15 cellular contexts compared by ENCODE assay signal in genomic region chr20:25629816-25630499, GRCh38. TPM values are rescaled to one million over a fixed set of nuclear protein-coding genes. Genes with fewer than 3 reads are reported as not detected.
A peak's percentile ranks its signal among the peaks of the same experiment; 100 is the strongest.
DNase-seq lines count a peak whose midpoint lies in the region; ATAC-seq and TF ChIP-seq lines count a peak whose summit lies in the region.
"Had no signal": no experiment of that assay in that cellular context is flagged by ENCODE, and none has a peak within 500 bp of the region (broad histone marks: within the 10 kb centered on the region; RNA-seq: fewer than 3 reads in every experiment).

No MANE protein-coding gene starts in this region.

- H2BK5ac ChIP-seq in mesendoderm (ENCODE audit: low read length) (no peak overlapping the region), mesenchymal stem cell (ENCODE audit: low read depth, low read length, poor library complexity, severe bottlenecking) (no peak overlapping the region)

- no peak overlapping the region for H3K4me3 ChIP-seq in mesendoderm (ENCODE audit: low read length)
- H3K4me3 ChIP-seq in body of pancreas: no peak overlapping the region
- H3K4me3 ChIP-seq in mesenchymal stem cell (ENCODE audit: insufficient read depth in 1 of 2, low read depth in 1 of 2, low read length in 2 of 2): no peak overlapping the region
- H3K4me3 ChIP-seq: BLaER1 treated with 17β-estradiol and CSF1 and Interleukin-3, amounts not matched to agents 10 nM and 100 nM had no signal

- H3K9me3 ChIP-seq in body of pancreas: no peaks in the 10 kb centered on the region
- no peaks in the 10 kb centered on the region for H3K9me3 ChIP-seq in mesenchymal stem cell (ENCODE audit: control insufficient read depth, low read length)

- no peak overlapping the region for H3K56ac ChIP-seq in mesendoderm (ENCODE audit: low read length)

- no peak overlapping the region for H3K4me2 ChIP-seq in mesendoderm (ENCODE audit: low read length)
- H3K4me2 ChIP-seq in mesenchymal stem cell (ENCODE audit: low read length, poor library complexity, severe bottlenecking): no peak overlapping the region
- H3K4me2 ChIP-seq: BLaER1 treated with 17β-estradiol and CSF1 and Interleukin-3, amounts not matched to agents 10 nM and 100 nM had no signal

- H2AK5ac ChIP-seq in mesendoderm (ENCODE audit: low read length): peak overlapping the region; percentile 73
- H2AK5ac ChIP-seq in mesenchymal stem cell (ENCODE audit: low read length, severe bottlenecking): no peak overlapping the region

- H3K79me1 ChIP-seq in mesendoderm (ENCODE audit: low read length): no peaks in the 10 kb centered on the region
- peaks cover 4% of the 10 kb centered on the region for H3K79me1 ChIP-seq in mesenchymal stem cell (replicated peaks; ENCODE audit: low read length, poor library complexity, severe bottlenecking)

- no peak overlapping the region for H4K91ac ChIP-seq in mesenchymal stem cell (ENCODE audit: low read length)

- no peaks in the 10 kb centered on the region for H3K79me2 ChIP-seq in mesendoderm (ENCODE audit: control insufficient read depth, insufficient read depth, low read length)

- POLR2A ChIA-PET in activated CD8-positive, alpha-beta T cell treated with anti-CD3 and anti-CD28 coated beads for 36 hours (lab: Charles Lee): no interaction called here
- POLR2A ChIA-PET in activated CD8-positive, alpha-beta T cell treated with anti-CD3 and anti-CD28 coated beads, Interleukin-2, amount 10 ng/mL, durations not matched to agents 7 days and 5 days (lab: Charles Lee): no interaction called here

- H3K36me3 ChIP-seq in mesendoderm (ENCODE audit: control insufficient read depth, insufficient read depth, low read length) (no peaks in the 10 kb centered on the region), body of pancreas (replicated peaks in 1 of 2; ENCODE audit: insufficient read depth in 1 of 2, low read depth in 2 of 2) (no peaks in the 10 kb centered on the region), mesenchymal stem cell (ENCODE audit: control insufficient read depth in 1 of 2, insufficient read depth in 2 of 2, low read depth in 1 of 2, low read length in 2 of 2) (peaks cover 0 to 8% of the 10 kb centered on the region in 2 experiments)

- H4K8ac ChIP-seq in mesendoderm (ENCODE audit: low read depth, low read length) (no peak overlapping the region), mesenchymal stem cell (ENCODE audit: low read length) (no peak overlapping the region)

- H3K27me3 Mint-ChIP-seq in activated CD8-positive, alpha-beta T cell treated with anti-CD3 and anti-CD28 coated beads for 36 hours: no peaks in the 10 kb centered on the region
- no peaks in the 10 kb centered on the region for H3K27me3 Mint-ChIP-seq in activated CD8-positive, alpha-beta T cell treated with anti-CD3 and anti-CD28 coated beads, Interleukin-2, amount 10 ng/mL, durations not matched to agents 7 days and 5 days (ENCODE audit: low read depth)
- H3K27me3 Mint-ChIP-seq in stimulated activated naive CD8-positive, alpha-beta T cell treated with anti-CD3 and anti-CD28 coated beads, Interleukin-15, amount 100 ng/mL, for 72 hours: no peaks in the 10 kb centered on the region
- H3K27me3 Mint-ChIP-seq: CD4-positive, alpha-beta T cell had no signal

- no peak overlapping the region for H3K4me3 Mint-ChIP-seq in activated CD8-positive, alpha-beta T cell treated with anti-CD3 and anti-CD28 coated beads for 36 hours
- H3K4me3 Mint-ChIP-seq in activated CD8-positive, alpha-beta T cell treated with anti-CD3 and anti-CD28 coated beads, Interleukin-2, amount 10 ng/mL, durations not matched to agents 7 days and 5 days: no peak overlapping the region
- no peak overlapping the region for H3K4me3 Mint-ChIP-seq in stimulated activated naive CD8-positive, alpha-beta T cell treated with anti-CD3 and anti-CD28 coated beads, Interleukin-15, amount 100 ng/mL, for 72 hours
- H3K4me3 Mint-ChIP-seq: CD4-positive, alpha-beta T cell had no signal

- H3K4me1 ChIP-seq in mesendoderm (ENCODE audit: control insufficient read depth, low read depth, low read length) (peaks cover 5% of the 10 kb centered on the region), body of pancreas (no peaks in the 10 kb centered on the region), mesenchymal stem cell (ENCODE audit: control insufficient read depth, insufficient read depth, low read depth, low read length) (no peaks in the 10 kb centered on the region)

- intact Hi-C loops in activated CD8-positive, alpha-beta T cell treated with anti-CD3 and anti-CD28 coated beads for 36 hours (cut with micrococcal nuclease): no loop called here
- intact Hi-C loops in body of pancreas (cut with DNase I): loop anchor here (10.0 kb wide), 1 partner anchor 65 kb away; the partner anchor contains the start of gene ZNF337

- no peak overlapping the region for H3K27ac ChIP-seq in mesendoderm (ENCODE audit: low read depth, low read length)
- no peak overlapping the region for H3K27ac ChIP-seq in body of pancreas
- H3K27ac ChIP-seq in mesenchymal stem cell (ENCODE audit: low read length, poor library complexity, severe bottlenecking): no peak overlapping the region
- H3K27ac ChIP-seq: BLaER1 treated with 17β-estradiol and CSF1 and Interleukin-3, amounts not matched to agents 10 nM and 100 nM; HL-60 had no signal

- peaks cover 15% of the 10 kb centered on the region for H3K9me3 Mint-ChIP-seq in activated CD8-positive, alpha-beta T cell treated with anti-CD3 and anti-CD28 coated beads for 36 hours
- peaks cover 30% of the 10 kb centered on the region for H3K9me3 Mint-ChIP-seq in activated CD8-positive, alpha-beta T cell treated with anti-CD3 and anti-CD28 coated beads, Interleukin-2, amount 10 ng/mL, durations not matched to agents 7 days and 5 days (ENCODE audit: insufficient read depth)
- H3K9me3 Mint-ChIP-seq in stimulated activated naive CD8-positive, alpha-beta T cell treated with anti-CD3 and anti-CD28 coated beads, Interleukin-15, amount 100 ng/mL, for 72 hours: peaks cover 10 to 18% of the 10 kb centered on the region in 2 donors

- H3K23ac ChIP-seq in mesendoderm (ENCODE audit: low read length) (no peak overlapping the region), mesenchymal stem cell (ENCODE audit: low read length in 2 of 2) (no peak overlapping the region)

- no peak overlapping the region for H3K9ac ChIP-seq in mesendoderm (ENCODE audit: low read length)
- H3K9ac ChIP-seq in mesenchymal stem cell (ENCODE audit: low read length): no peak overlapping the region
- H3K9ac ChIP-seq: BLaER1 treated with 17β-estradiol and CSF1 and Interleukin-3, amounts not matched to agents 10 nM and 100 nM had no signal

- H3K14ac ChIP-seq in mesenchymal stem cell (ENCODE audit: low read length in 2 of 2): no peak overlapping the region

- no peak for TF ChIP-seq CTCF in activated CD8-positive, alpha-beta T cell treated with anti-CD3 and anti-CD28 coated beads for 36 hours (IDR thresholded peaks at IDR 0.05)
- TF ChIP-seq CTCF in body of pancreas (IDR thresholded peaks at IDR 0.05): no peak

- WGBS in mesendoderm (ENCODE audit: extremely low coverage, insufficient coverage, low lambda C conversion rate): no CpG with 5 or more reads among the region's 8 CpGs
- 83 to 86% methylated on average over 8 of the region's 8 CpGs for WGBS in body of pancreas, 2 donors
- WGBS in mesenchymal stem cell: 96% methylated on average over 6 of the region's 8 CpGs

- DNase-seq in activated CD8-positive, alpha-beta T cell treated with anti-CD3 and anti-CD28 coated beads for 36 hours: no peak
- no peak for DNase-seq in activated CD8-positive, alpha-beta T cell treated with anti-CD3 and anti-CD28 coated beads, Interleukin-2, amount 10 ng/mL, durations not matched to agents 7 days and 5 days
- DNase-seq in ELR (ENCODE audit: low read depth) (peak; percentile 13), mesendoderm (no peak), body of pancreas (no peak), mesenchymal stem cell (no peak)
- DNase-seq in stimulated activated naive CD8-positive, alpha-beta T cell treated with anti-CD3 and anti-CD28 coated beads, Interleukin-15, amount 100 ng/mL, for 72 hours: no peak
- DNase-seq: ACHN; Calu3; CD4-positive, alpha-beta T cell; DMS 273 treated with DMSO at 0.1 percent for 48 hours; GDM1; HCEC 1CT had no signal

- no peak overlapping the region for H4K5ac ChIP-seq in mesendoderm (ENCODE audit: low read length)

- H2AFZ ChIP-seq in mesenchymal stem cell (ENCODE audit: low read depth, low read length): no peak overlapping the region

- CTCF ChIA-PET in activated CD8-positive, alpha-beta T cell treated with anti-CD3 and anti-CD28 coated beads for 36 hours (lab: Charles Lee): no interaction called here
- CTCF ChIA-PET in activated CD8-positive, alpha-beta T cell treated with anti-CD3 and anti-CD28 coated beads, Interleukin-2, amount 10 ng/mL, durations not matched to agents 7 days and 5 days (lab: Charles Lee): no interaction called here

- H2BK15ac ChIP-seq in mesendoderm (replicated peaks; ENCODE audit: low read depth) (no peak overlapping the region), mesenchymal stem cell (ENCODE audit: low read depth, poor library complexity, severe bottlenecking) (no peak overlapping the region)

- no peak overlapping the region for H3K4ac ChIP-seq in mesendoderm (ENCODE audit: low read depth, low read length)
- H3K4ac ChIP-seq in mesenchymal stem cell (ENCODE audit: low read depth in 1 of 2, low read length in 2 of 2): no peak overlapping the region

- H2BK120ac ChIP-seq in mesendoderm (ENCODE audit: low read depth, low read length): no peak overlapping the region
- H2BK120ac ChIP-seq in mesenchymal stem cell (ENCODE audit: low read depth, low read length): no peak overlapping the region

- H3K18ac ChIP-seq in mesendoderm (ENCODE audit: low read length): no peak overlapping the region
- H3K18ac ChIP-seq in mesenchymal stem cell (ENCODE audit: low read depth in 1 of 2, low read length in 2 of 2): no peak overlapping the region

- peaks cover 37% of the 10 kb centered on the region for H3K36me3 Mint-ChIP-seq in activated CD8-positive, alpha-beta T cell treated with anti-CD3 and anti-CD28 coated beads for 36 hours (ENCODE audit: low read depth)
- peaks cover 22% of the 10 kb centered on the region for H3K36me3 Mint-ChIP-seq in activated CD8-positive, alpha-beta T cell treated with anti-CD3 and anti-CD28 coated beads, Interleukin-2, amount 10 ng/mL, durations not matched to agents 7 days and 5 days (ENCODE audit: low read depth)

- TF ChIP-seq POLR2A in body of pancreas (IDR thresholded peaks at IDR 0.05): no peak

- no peak overlapping the region for H2BK12ac ChIP-seq in mesenchymal stem cell (ENCODE audit: low read length in 2 of 2)

- H3K4me1 Mint-ChIP-seq in activated CD8-positive, alpha-beta T cell treated with anti-CD3 and anti-CD28 coated beads for 36 hours (ENCODE audit: low read depth): peaks cover 16% of the 10 kb centered on the region
- peaks cover 2% of the 10 kb centered on the region for H3K4me1 Mint-ChIP-seq in activated CD8-positive, alpha-beta T cell treated with anti-CD3 and anti-CD28 coated beads, Interleukin-2, amount 10 ng/mL, durations not matched to agents 7 days and 5 days (ENCODE audit: low read depth)
- H3K4me1 Mint-ChIP-seq in stimulated activated naive CD8-positive, alpha-beta T cell treated with anti-CD3 and anti-CD28 coated beads, Interleukin-15, amount 100 ng/mL, for 72 hours: peaks cover 26% of the 10 kb centered on the region

- H3K27me3 ChIP-seq in mesendoderm (ENCODE audit: insufficient read depth, low read length, poor library complexity): no peaks in the 10 kb centered on the region
- H3K27me3 ChIP-seq in body of pancreas: no peaks in the 10 kb centered on the region
- H3K27me3 ChIP-seq in mesenchymal stem cell (ENCODE audit: control insufficient read depth in 1 of 2, insufficient read depth in 1 of 2, low read length in 2 of 2): no peaks in the 10 kb centered on the region
- H3K27me3 ChIP-seq: BLaER1 treated with 17β-estradiol and CSF1 and Interleukin-3, amounts not matched to agents 10 nM and 100 nM had no signal

- ATAC-seq in activated CD8-positive, alpha-beta T cell treated with anti-CD3 and anti-CD28 coated beads for 36 hours: peak; percentile 37
- ATAC-seq in activated CD8-positive, alpha-beta T cell treated with anti-CD3 and anti-CD28 coated beads, Interleukin-2, amount 10 ng/mL, durations not matched to agents 7 days and 5 days: no peak
- peak; percentile 57 for ATAC-seq in stimulated activated naive CD8-positive, alpha-beta T cell treated with anti-CD3 and anti-CD28 coated beads, Interleukin-15, amount 100 ng/mL, for 72 hours
- no peak for ATAC-seq in body of pancreas

- H3K27ac Mint-ChIP-seq in activated CD8-positive, alpha-beta T cell treated with anti-CD3 and anti-CD28 coated beads for 36 hours: no peak overlapping the region
- H3K27ac Mint-ChIP-seq in activated CD8-positive, alpha-beta T cell treated with anti-CD3 and anti-CD28 coated beads, Interleukin-2, amount 10 ng/mL, durations not matched to agents 7 days and 5 days: no peak overlapping the region
- no peak overlapping the region for H3K27ac Mint-ChIP-seq in stimulated activated naive CD8-positive, alpha-beta T cell treated with anti-CD3 and anti-CD28 coated beads, Interleukin-15, amount 100 ng/mL, for 72 hours
- H3K27ac Mint-ChIP-seq: CD4-positive, alpha-beta T cell had no signal

RNA-seq across cellular contexts. Expression of gene NANP, which starts 6.1 kb away (rescaled TPM):
- total RNA-seq in activated CD8-positive, alpha-beta T cell treated with anti-CD3 and anti-CD28 coated beads for 36 hours: 1 to 10 TPM; 7.6 to 8.0 TPM
- total RNA-seq in activated CD8-positive, alpha-beta T cell treated with anti-CD3 and anti-CD28 coated beads, Interleukin-2, amount 10 ng/mL, durations not matched to agents 7 days and 5 days: 1 to 10 TPM; 4.9 to 5.0 TPM
- polyA plus RNA-seq in mesendoderm (2013, experiment 1 of 2): 7.5 TPM
- 7.7 TPM for polyA plus RNA-seq in mesendoderm (2013, experiment 2 of 2)
- total RNA-seq in body of pancreas: 1 to 10 TPM; 2.6 to 9.6 TPM
- polyA plus RNA-seq in mesenchymal stem cell (2013, experiment 1 of 2): 9.5 TPM
- polyA plus RNA-seq in mesenchymal stem cell (2013, experiment 2 of 2): 9.8 TPM

RNA-seq across cellular contexts. Expression of gene NINL, which starts 44.6 kb away (rescaled TPM):
- total RNA-seq in activated CD8-positive, alpha-beta T cell treated with anti-CD3 and anti-CD28 coated beads for 36 hours: 1 to 10 TPM; 2.3 to 4.1 TPM
- 1 to 10 TPM; 2.1 to 2.2 TPM for total RNA-seq in activated CD8-positive, alpha-beta T cell treated with anti-CD3 and anti-CD28 coated beads, Interleukin-2, amount 10 ng/mL, durations not matched to agents 7 days and 5 days
- polyA plus RNA-seq in mesendoderm (2013, experiment 1 of 2): 9.5 TPM
- polyA plus RNA-seq in mesendoderm (2013, experiment 2 of 2): 9.8 TPM
- total RNA-seq in body of pancreas: 10 to 100 TPM in 1 of 2 donors, 1 to 10 TPM in 1; 6.7 to 34.9 TPM
- polyA plus RNA-seq in mesenchymal stem cell (2013, experiment 1 of 2): 6.8 TPM
- polyA plus RNA-seq in mesenchymal stem cell (2013, experiment 2 of 2): 6.4 TPM

Comparison
In these comparisons a context has a peak if more than half of its experiments do, and no peak if none do; other contexts are left out.
1. ATAC-seq: peak in activated CD8-positive, alpha-beta T cell treated with anti-CD3 and anti-CD28 coated beads for 36 hours (single experiment) and stimulated activated naive CD8-positive, alpha-beta T cell treated with anti-CD3 and anti-CD28 coated beads, Interleukin-15, amount 100 ng/mL, for 72 hours (single experiment); none in activated CD8-positive, alpha-beta T cell treated with anti-CD3 and anti-CD28 coated beads, Interleukin-2, amount 10 ng/mL, durations not matched to agents 7 days and 5 days (single experiment) and body of pancreas (single experiment).